Comparison of ENCODE assay signal across 18 cellular contexts in genomic region chr9:93488239-93488638, GRCh38. TPM values are rescaled to one million over a fixed set of nuclear protein-coding genes. Genes with fewer than 3 reads are reported as not detected.
DNase-seq lines count a peak whose midpoint lies in the region; ATAC-seq lines count a peak whose summit lies in the region.
"Had no signal": no experiment of that assay in that cellular context is flagged by ENCODE, and none has a peak within 500 bp of the region (broad histone marks: within the 10 kb centered on the region; RNA-seq: fewer than 3 reads in every experiment).

No MANE protein-coding gene starts in this region.

- H3K4me1 Mint-ChIP-seq in activated naive CD4-positive, alpha-beta T cell treated with anti-CD3 and anti-CD28 coated beads, Interleukin-2, amount 50 U/mL, for 24 hours: peaks cover 58% of the 10 kb centered on the region
- H3K4me1 Mint-ChIP-seq in T-helper 17 cell: peaks cover 29% of the 10 kb centered on the region
- peaks cover 55% of the 10 kb centered on the region for H3K4me1 Mint-ChIP-seq in dendritic cell treated with granulocyte-macrophage colony-stimulating factor and Interleukin-4, amounts not matched to agents 40 ng/mL and 50 ng/mL, for 4 days (ENCODE audit: low read depth)

- H3K36me3 Mint-ChIP-seq in activated naive CD4-positive, alpha-beta T cell treated with anti-CD3 and anti-CD28 coated beads, Interleukin-2, amount 50 U/mL, for 24 hours: peaks cover 20% of the 10 kb centered on the region
- peaks cover 12% of the 10 kb centered on the region for H3K36me3 Mint-ChIP-seq in T-helper 17 cell (ENCODE audit: low read depth)
- H3K36me3 Mint-ChIP-seq in dendritic cell treated with granulocyte-macrophage colony-stimulating factor and Interleukin-4, amounts not matched to agents 40 ng/mL and 50 ng/mL, for 4 days (ENCODE audit: low read depth): peaks cover 72% of the 10 kb centered on the region

- H3K9me3 Mint-ChIP-seq in activated naive CD4-positive, alpha-beta T cell treated with anti-CD3 and anti-CD28 coated beads, Interleukin-2, amount 50 U/mL, for 24 hours: no peaks in the 10 kb centered on the region
- peaks cover 9% of the 10 kb centered on the region for H3K9me3 Mint-ChIP-seq in dendritic cell treated with granulocyte-macrophage colony-stimulating factor and Interleukin-4, amounts not matched to agents 40 ng/mL and 50 ng/mL, for 4 days
- H3K9me3 Mint-ChIP-seq: CD8-positive, alpha-beta T cell had no signal

- intact Hi-C loops in dendritic cell treated with granulocyte-macrophage colony-stimulating factor and Interleukin-4, amounts not matched to agents 40 ng/mL and 50 ng/mL, for 4 days (cut with micrococcal nuclease): no loop called here

- peak overlapping the region; percentile 6 for H3K27ac Mint-ChIP-seq in activated naive CD4-positive, alpha-beta T cell treated with anti-CD3 and anti-CD28 coated beads, Interleukin-2, amount 50 U/mL, for 24 hours
- H3K27ac Mint-ChIP-seq in T-helper 17 cell: peak overlapping the region; percentile 39
- peak overlapping the region; percentile 24 for H3K27ac Mint-ChIP-seq in dendritic cell treated with granulocyte-macrophage colony-stimulating factor and Interleukin-4, amounts not matched to agents 40 ng/mL and 50 ng/mL, for 4 days
- H3K27ac Mint-ChIP-seq: CD8-positive, alpha-beta T cell had no signal

- no peak for ATAC-seq in T-helper 17 cell
- no peak for ATAC-seq in GM19328 (IDR thresholded peaks at IDR 0.05; ENCODE audit: unreplicated experiment)
- ATAC-seq: CD8-positive, alpha-beta T cell had no signal

- no peaks in the 10 kb centered on the region for H3K27me3 Mint-ChIP-seq in activated naive CD4-positive, alpha-beta T cell treated with anti-CD3 and anti-CD28 coated beads, Interleukin-2, amount 50 U/mL, for 24 hours
- H3K27me3 Mint-ChIP-seq in T-helper 17 cell: no peaks in the 10 kb centered on the region
- no peaks in the 10 kb centered on the region for H3K27me3 Mint-ChIP-seq in dendritic cell treated with granulocyte-macrophage colony-stimulating factor and Interleukin-4, amounts not matched to agents 40 ng/mL and 50 ng/mL, for 4 days

- H3K4me3 Mint-ChIP-seq in activated naive CD4-positive, alpha-beta T cell treated with anti-CD3 and anti-CD28 coated beads, Interleukin-2, amount 50 U/mL, for 24 hours: no peak overlapping the region
- H3K4me3 Mint-ChIP-seq in T-helper 17 cell: no peak overlapping the region
- H3K4me3 Mint-ChIP-seq in dendritic cell treated with granulocyte-macrophage colony-stimulating factor and Interleukin-4, amounts not matched to agents 40 ng/mL and 50 ng/mL, for 4 days: no peak overlapping the region
- H3K4me3 Mint-ChIP-seq: CD8-positive, alpha-beta T cell had no signal

- H3K9me3 ChIP-seq in T-helper 17 cell (ENCODE audit: control insufficient read depth, low read length, poor library complexity, severe bottlenecking): no peaks in the 10 kb centered on the region
- H3K9me3 ChIP-seq: MG63 had no signal

- no peak for DNase-seq in activated naive CD4-positive, alpha-beta T cell (lab: John Stamatoyannopoulos, UW)
- no peak for DNase-seq in T-helper 17 cell
- peak; percentile 46 for DNase-seq in superior temporal gyrus (ENCODE audit: extremely low spot score)
- DNase-seq in glomerular visceral epithelial cell (ENCODE audit: extremely low spot score): no peak
- DNase-seq in amniotic stem cell (lab: John Stamatoyannopoulos, UW): no peak
- DNase-seq: AML-193; CD8-positive, alpha-beta T cell; DMS 273 treated with DMSO at 0.1 percent for 48 hours; H7; MG63; NCI-H1105; NCI-H187 treated with DMSO at 0.1 percent for 48 hours; NCI-H2171; NCI-H446 treated with DMSO at 0.1 percent for 48 hours; NCI-H748 treated with DMSO at 0.1 percent for 48 hours had no signal

RNA-seq across cellular contexts. Expression of gene FAM120AOS, which starts 34.9 kb away (rescaled TPM):
- total RNA-seq in T-helper 17 cell: 10 to 100 TPM; 34.8 to 38.8 TPM

RNA-seq across cellular contexts. Expression of gene FAM120A, which starts 36.8 kb away (rescaled TPM):
- 10 to 100 TPM; 76.9 to 83.6 TPM for total RNA-seq in T-helper 17 cell
